19 cellular contexts compared by ENCODE assay signal in genomic region chr17:40356906-40357861, GRCh38. TPM values are rescaled to one million over a fixed set of nuclear protein-coding genes. Genes with fewer than 3 reads are reported as not detected.
DNase-seq lines count a peak whose midpoint lies in the region; ATAC-seq, FAIRE-seq and TF ChIP-seq lines count a peak whose summit lies in the region.
"Had no signal": no experiment of that assay in that cellular context is flagged by ENCODE, and none has a peak within 500 bp of the region (broad histone marks: within the 10 kb centered on the region; RNA-seq: fewer than 3 reads in every experiment).

No MANE protein-coding gene starts in this region.

- H3K27ac ChIP-seq in tibial artery, result peak overlapping the region; percentile 9 to 10
- H3K27ac ChIP-seq: pancreas had no signal

- no peak overlapping the region for H3K4me3 ChIP-seq in mucosa of descending colon
- no peak overlapping the region for H3K4me3 ChIP-seq in tibial artery
- H3K4me3 ChIP-seq: esophagus squamous epithelium, pancreas had no signal

- H3K9me3 ChIP-seq in mucosa of descending colon (no peaks in the 10 kb centered on the region), tibial artery (no peaks in the 10 kb centered on the region)
- H3K9me3 ChIP-seq: esophagus squamous epithelium, pancreas had no signal

- peaks cover 0 to 5% of the 10 kb centered on the region in 2 donors for H3K27me3 ChIP-seq in tibial artery
- H3K27me3 ChIP-seq: esophagus squamous epithelium, pancreas had no signal

- CTCF ChIA-PET in T-cell (lab: Charles Lee), result interaction anchor here (0.6 to 1.8 kb wide), 6 partner anchors 54 to 1739 kb away, joined by 3 to 16 read pairs (median 8); no protein-coding TSS in a partner anchor

- no peak for TF ChIP-seq CTCF in mucosa of descending colon (IDR thresholded peaks at IDR 0.05)
- no peak for TF ChIP-seq CTCF in tibial artery (IDR thresholded peaks at IDR 0.05)

- H3K36me3 ChIP-seq in mucosa of descending colon (ENCODE audit: low read depth) (peaks cover 7% of the 10 kb centered on the region), tibial artery (peaks cover 0 to 49% (median 42%) of the 10 kb centered on the region in 3 donors)

- no peak for DNase-seq in activated naive CD8-positive, alpha-beta T cell treated with anti-CD3 and anti-CD28 coated beads, Interleukin-2, amount 10 ng/mL, durations not matched to agents 7 days and 5 days
- DNase-seq in activated naive CD8-positive, alpha-beta T cell treated with anti-CD3 and anti-CD28 coated beads, Interleukin-2, amount 50 U/mL, for 24 hours, result no peak
- DNase-seq in epidermal melanocyte (ENCODE audit: insufficient read length, low spot score) (peak; percentile 9), mucosa of descending colon (peak in 2 of 3 donors; percentile 33 to 53), tibial artery (no peak), NCI-H2196 (lab: John Stamatoyannopoulos, UW; ENCODE audit: unreplicated experiment) (no peak), T-cell (no peak), RCC 7860 (ENCODE audit: low spot score) (no peak)
- DNase-seq: activated CD8-positive, alpha-beta memory T cell treated with anti-CD3 and anti-CD28 coated beads, Interleukin-2, amount 50 U/mL, for 48 hours; activated naive CD4-positive, alpha-beta T cell; C1 segment of cervical spinal cord; DMS153; esophagus squamous epithelium; KG1; NCI-H1048 had no signal

- H3K4me3 Mint-ChIP-seq in activated naive CD8-positive, alpha-beta T cell treated with anti-CD3 and anti-CD28 coated beads, Interleukin-2, amount 10 ng/mL, durations not matched to agents 7 days and 5 days, result no peak overlapping the region
- no peak overlapping the region for H3K4me3 Mint-ChIP-seq in activated naive CD8-positive, alpha-beta T cell treated with anti-CD3 and anti-CD28 coated beads, Interleukin-2, amount 50 U/mL, for 24 hours
- no peak overlapping the region for H3K4me3 Mint-ChIP-seq in T-cell
- H3K4me3 Mint-ChIP-seq: activated CD4-positive, alpha-beta T cell treated with anti-CD3 and anti-CD28 coated beads, Interleukin-2, amount 10 ng/mL, durations not matched to agents 24 days and 14 days had no signal

- H3K9me3 Mint-ChIP-seq in activated naive CD8-positive, alpha-beta T cell treated with anti-CD3 and anti-CD28 coated beads, Interleukin-2, amount 10 ng/mL, durations not matched to agents 7 days and 5 days, result no peaks in the 10 kb centered on the region
- no peaks in the 10 kb centered on the region for H3K9me3 Mint-ChIP-seq in activated naive CD8-positive, alpha-beta T cell treated with anti-CD3 and anti-CD28 coated beads, Interleukin-2, amount 50 U/mL, for 24 hours
- no peaks in the 10 kb centered on the region for H3K9me3 Mint-ChIP-seq in T-cell
- H3K9me3 Mint-ChIP-seq: activated CD4-positive, alpha-beta T cell treated with anti-CD3 and anti-CD28 coated beads, Interleukin-2, amount 10 ng/mL, durations not matched to agents 24 days and 14 days had no signal

- intact Hi-C loops in mucosa of descending colon (cut with DNase I, micrococcal nuclease) (loop anchor here (5.0 to 10.0 kb wide), 2 partner anchors 55 to 58 kb away; partner anchors contain the start of gene TOP2A (in 1 of the 2)), tibial artery (cut with DNase I; ENCODE audit: low total_unique reads) (loop anchor here (5.0 to 10.0 kb wide), 2 partner anchors 60 to 178 kb away; partner anchors contain the start of gene TOP2A)

- peak overlapping the region; percentile 24 for H3K27ac Mint-ChIP-seq in activated naive CD8-positive, alpha-beta T cell treated with anti-CD3 and anti-CD28 coated beads, Interleukin-2, amount 10 ng/mL, durations not matched to agents 7 days and 5 days
- H3K27ac Mint-ChIP-seq in activated naive CD8-positive, alpha-beta T cell treated with anti-CD3 and anti-CD28 coated beads, Interleukin-2, amount 50 U/mL, for 24 hours, result no peak overlapping the region
- no peak overlapping the region for H3K27ac Mint-ChIP-seq in T-cell
- H3K27ac Mint-ChIP-seq: activated CD4-positive, alpha-beta T cell treated with anti-CD3 and anti-CD28 coated beads, Interleukin-2, amount 10 ng/mL, durations not matched to agents 24 days and 14 days had no signal

- ATAC-seq in activated naive CD8-positive, alpha-beta T cell treated with anti-CD3 and anti-CD28 coated beads, Interleukin-2, amount 10 ng/mL, durations not matched to agents 7 days and 5 days (ENCODE audit: low read depth), result no peak
- no peak for ATAC-seq in activated naive CD8-positive, alpha-beta T cell treated with anti-CD3 and anti-CD28 coated beads, Interleukin-2, amount 50 U/mL, for 24 hours
- ATAC-seq in mucosa of descending colon, result no peak
- ATAC-seq in T-cell (replicated peaks in 1 of 4), result no peak
- ATAC-seq: pancreas had no signal

- peaks cover 4% of the 10 kb centered on the region for H3K4me1 ChIP-seq in mucosa of descending colon (ENCODE audit: low read depth)
- H3K4me1 ChIP-seq in tibial artery, result peaks cover 0 to 15% (median 6%) of the 10 kb centered on the region in 4 donors

- POLR2A ChIA-PET in activated naive CD8-positive, alpha-beta T cell treated with anti-CD3 and anti-CD28 coated beads, Interleukin-2, amount 10 ng/mL, durations not matched to agents 7 days and 5 days (lab: Charles Lee), result interaction anchor here (1.1 to 2.7 kb wide), 3 partner anchors 69 to 198 kb away, joined by 4 to 7 read pairs (median 4); partner anchors contain the start of gene CDC6
- POLR2A ChIA-PET in T-cell (lab: Charles Lee), result no interaction called here

- H3K36me3 Mint-ChIP-seq in activated naive CD8-positive, alpha-beta T cell treated with anti-CD3 and anti-CD28 coated beads, Interleukin-2, amount 10 ng/mL, durations not matched to agents 7 days and 5 days, result peaks cover 9% of the 10 kb centered on the region
- H3K36me3 Mint-ChIP-seq in activated naive CD8-positive, alpha-beta T cell treated with anti-CD3 and anti-CD28 coated beads, Interleukin-2, amount 50 U/mL, for 24 hours (ENCODE audit: low read depth), result peaks cover 10% of the 10 kb centered on the region
- H3K36me3 Mint-ChIP-seq in T-cell, result peaks cover 11% of the 10 kb centered on the region

- no peak for FAIRE-seq in RCC 7860 (lab: Jason Lieb, UNC)
- FAIRE-seq: A204.1, islet of Langerhans, pancreas had no signal

- peaks cover 22% of the 10 kb centered on the region for H3K4me1 Mint-ChIP-seq in activated naive CD8-positive, alpha-beta T cell treated with anti-CD3 and anti-CD28 coated beads, Interleukin-2, amount 10 ng/mL, durations not matched to agents 7 days and 5 days
- peaks cover 28% of the 10 kb centered on the region for H3K4me1 Mint-ChIP-seq in activated naive CD8-positive, alpha-beta T cell treated with anti-CD3 and anti-CD28 coated beads, Interleukin-2, amount 50 U/mL, for 24 hours
- H3K4me1 Mint-ChIP-seq in T-cell, result peaks cover 9 to 26% (median 22%) of the 10 kb centered on the region in 3 donors

- peaks cover 14% of the 10 kb centered on the region for H3K27me3 Mint-ChIP-seq in activated naive CD8-positive, alpha-beta T cell treated with anti-CD3 and anti-CD28 coated beads, Interleukin-2, amount 10 ng/mL, durations not matched to agents 7 days and 5 days
- peaks cover 13% of the 10 kb centered on the region for H3K27me3 Mint-ChIP-seq in activated naive CD8-positive, alpha-beta T cell treated with anti-CD3 and anti-CD28 coated beads, Interleukin-2, amount 50 U/mL, for 24 hours
- peaks cover 9% of the 10 kb centered on the region in 2 donors for H3K27me3 Mint-ChIP-seq in T-cell
- H3K27me3 Mint-ChIP-seq: activated CD4-positive, alpha-beta T cell treated with anti-CD3 and anti-CD28 coated beads, Interleukin-2, amount 10 ng/mL, durations not matched to agents 24 days and 14 days had no signal

RNA-seq across cellular contexts. Expression of gene GJD3, which starts 7.4 kb away (rescaled TPM):
- total RNA-seq in activated naive CD8-positive, alpha-beta T cell treated with anti-CD3 and anti-CD28 coated beads, Interleukin-2, amount 10 ng/mL, durations not matched to agents 7 days and 5 days, result under 1 TPM in 1 of 2 experiments, not detected in 1; 0.48 TPM
- total RNA-seq in mucosa of descending colon (1 to 10 TPM in 2 of 3 donors, under 1 TPM in 1; 0.81 to 1.4 (median 1.2) TPM), T-cell (not detected)

RNA-seq across cellular contexts. Expression of gene RARA, which starts 48.2 kb away (rescaled TPM):
- 10 to 100 TPM; 51.7 to 53.6 TPM for total RNA-seq in activated naive CD8-positive, alpha-beta T cell treated with anti-CD3 and anti-CD28 coated beads, Interleukin-2, amount 10 ng/mL, durations not matched to agents 7 days and 5 days
- total RNA-seq in mucosa of descending colon (10 to 100 TPM; 42.2 to 51.2 (median 49.6) TPM), T-cell (10 to 100 TPM; 46.8 to 90.7 (median 69.1) TPM)

Comparison
In these comparisons a context has a peak if more than half of its experiments do, and no peak if none do; other contexts are left out.
1. DNase-seq: peak in epidermal melanocyte (single experiment) and mucosa of descending colon (2 of 3); none in activated naive CD8-positive, alpha-beta T cell treated with anti-CD3 and anti-CD28 coated beads, Interleukin-2, amount 10 ng/mL, durations not matched to agents 7 days and 5 days (single experiment), activated naive CD8-positive, alpha-beta T cell treated with anti-CD3 and anti-CD28 coated beads, Interleukin-2, amount 50 U/mL, for 24 hours (single experiment), tibial artery (0 of 2), NCI-H2196 (single experiment), T-cell (0 of 34) and RCC 7860 (single experiment).